Comparison of ENCODE assay signal across 1 cellular context in the genomic region with DNA sequence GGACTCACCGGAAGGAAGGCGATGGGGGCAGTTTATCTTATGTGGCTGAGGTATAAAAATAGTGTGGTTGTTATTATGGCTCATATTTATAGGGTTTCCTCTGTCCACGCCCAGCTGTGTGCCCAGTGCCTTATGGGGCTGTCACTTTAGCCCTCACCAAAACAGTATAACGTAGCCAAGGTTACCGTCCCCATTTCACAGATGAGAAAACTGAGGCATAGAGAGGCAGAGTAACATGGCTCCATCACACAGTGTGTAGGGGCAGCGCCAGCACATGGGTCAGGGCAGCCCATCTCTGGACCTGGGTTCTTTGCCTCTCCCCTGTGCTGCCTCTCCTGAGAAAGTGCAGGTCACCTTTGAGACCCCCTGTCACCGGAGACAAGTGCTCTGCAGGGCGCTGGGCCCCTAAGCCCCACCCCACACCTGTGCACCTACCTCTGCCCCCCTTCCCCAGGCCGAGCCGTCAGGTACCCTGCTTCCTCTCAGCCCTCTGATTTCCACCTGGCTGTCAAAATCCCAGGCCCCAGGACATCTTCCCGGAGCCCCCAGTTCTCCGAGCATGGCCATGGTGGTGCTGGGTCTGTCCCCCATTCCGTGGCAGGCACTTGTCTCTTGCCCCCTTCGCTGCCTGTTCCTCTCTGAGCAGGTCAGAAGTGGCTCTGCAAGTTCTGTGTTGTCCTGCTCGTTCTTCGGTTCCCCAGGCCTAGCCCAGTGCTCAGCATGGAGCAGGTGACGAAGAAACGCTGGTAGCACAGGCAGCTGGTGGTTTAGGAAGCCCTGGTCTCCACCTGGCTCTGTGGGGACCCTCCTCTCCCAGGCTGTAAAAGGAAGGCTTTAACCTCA.
TF ChIP-seq lines count a peak whose summit lies in the region.

No MANE protein-coding gene starts in this region.

TF ChIP-seq in HepG2, 621 proteins besides CTCF, POLR2A, EP300 and RAD21:
- peak; percentile 89 for TF ChIP-seq ZNF629 (CRISPR knock-in tag; conservative IDR thresholded peaks at IDR 0.05)
- TF ChIP-seq ZKSCAN5 (CRISPR knock-in tag; IDR thresholded peaks at IDR 0.05) = no peak
- TF ChIP-seq KAT8 (CRISPR knock-in tag; IDR thresholded peaks at IDR 0.05) = no peak
- 0 out of 2 replicates have a peak, but pooled peaks have one; percentile 48 for TF ChIP-seq ZMYM3 (CRISPR knock-in tag; IDR thresholded peaks at IDR 0.05)
- no peak for TF ChIP-seq ZFP36L2 (CRISPR knock-in tag; IDR thresholded peaks at IDR 0.05)
- TF ChIP-seq CBFB (CRISPR knock-in tag; IDR thresholded peaks at IDR 0.05) = no peak
- TF ChIP-seq REST (IDR thresholded peaks at IDR 0.05; ENCODE audit: borderline replicate concordance in 1 of 2, low read depth in 1 of 2, low read length in 2 of 2) = no peak
- TF ChIP-seq, protein P1, sequence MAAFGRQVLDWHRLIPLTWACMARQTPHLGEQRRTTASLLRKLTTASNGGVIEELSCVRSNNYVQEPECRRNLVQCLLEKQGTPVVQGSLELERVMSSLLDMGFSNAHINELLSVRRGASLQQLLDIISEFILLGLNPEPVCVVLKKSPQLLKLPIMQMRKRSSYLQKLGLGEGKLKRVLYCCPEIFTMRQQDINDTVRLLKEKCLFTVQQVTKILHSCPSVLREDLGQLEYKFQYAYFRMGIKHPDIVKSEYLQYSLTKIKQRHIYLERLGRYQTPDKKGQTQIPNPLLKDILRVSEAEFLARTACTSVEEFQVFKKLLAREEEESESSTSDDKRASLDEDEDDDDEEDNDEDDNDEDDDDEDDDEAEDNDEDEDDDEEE (CRISPR knock-in tag; IDR thresholded peaks at IDR 0.05) = peak; percentile 78; the same call in 1 of the 2 replicates
- TF ChIP-seq HMG20B (CRISPR knock-in tag; conservative IDR thresholded peaks at IDR 0.05) = no peak
- peak; percentile 43; the same call in 1 of the 2 replicates for TF ChIP-seq ZNF225 (CRISPR knock-in tag; IDR thresholded peaks at IDR 0.05)
- TF ChIP-seq BORCS8-MEF2B (CRISPR knock-in tag; IDR thresholded peaks at IDR 0.05) = 0 out of 2 replicates have a peak, but pooled peaks have one; percentile 55
- TF ChIP-seq ZFX (CRISPR knock-in tag; IDR thresholded peaks at IDR 0.05; ENCODE audit: low read depth) = 0 out of 2 replicates have a peak, but pooled peaks have one; percentile 12
- TF ChIP-seq GPBP1L1 (CRISPR knock-in tag; IDR thresholded peaks at IDR 0.05) = no peak
- TF ChIP-seq, protein P2, sequence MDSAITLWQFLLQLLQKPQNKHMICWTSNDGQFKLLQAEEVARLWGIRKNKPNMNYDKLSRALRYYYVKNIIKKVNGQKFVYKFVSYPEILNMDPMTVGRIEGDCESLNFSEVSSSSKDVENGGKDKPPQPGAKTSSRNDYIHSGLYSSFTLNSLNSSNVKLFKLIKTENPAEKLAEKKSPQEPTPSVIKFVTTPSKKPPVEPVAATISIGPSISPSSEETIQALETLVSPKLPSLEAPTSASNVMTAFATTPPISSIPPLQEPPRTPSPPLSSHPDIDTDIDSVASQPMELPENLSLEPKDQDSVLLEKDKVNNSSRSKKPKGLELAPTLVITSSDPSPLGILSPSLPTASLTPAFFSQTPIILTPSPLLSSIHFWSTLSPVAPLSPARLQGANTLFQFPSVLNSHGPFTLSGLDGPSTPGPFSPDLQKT (CRISPR knock-in tag; IDR thresholded peaks at IDR 0.05; ENCODE audit: borderline replicate concordance) = no peak
